In genomic region chr18:2969695-2970094, GRCh38 we compare ENCODE assay signal across 14 cellular contexts. TPM values are rescaled to one million over a fixed set of nuclear protein-coding genes. Genes with fewer than 3 reads are reported as not detected.
DNase-seq lines count a peak whose midpoint lies in the region; ATAC-seq and TF ChIP-seq lines count a peak whose summit lies in the region.
"Had no signal": no experiment of that assay in that cellular context is flagged by ENCODE, and none has a peak within 500 bp of the region (broad histone marks: within the 10 kb centered on the region; RNA-seq: fewer than 3 reads in every experiment).

No MANE protein-coding gene starts in this region.

- peak overlapping the region; percentile 77 for H3K4me3 Mint-ChIP-seq in central memory CD8-positive, alpha-beta T cell
- peak overlapping the region; percentile 76 for H3K4me3 Mint-ChIP-seq in stimulated activated effector memory CD8-positive, alpha-beta T cell treated with anti-CD3 and anti-CD28 coated beads, Interleukin-12 subunit alpha, Interleukin-12 subunit beta, amount 100 ng/mL, for 72 hours

- H3K27me3 Mint-ChIP-seq in central memory CD8-positive, alpha-beta T cell = no peaks in the 10 kb centered on the region

- DNase-seq in EH (ENCODE audit: low read depth) = peak; percentile 48
- no peak for DNase-seq in Peyer's patch
- DNase-seq in central memory CD8-positive, alpha-beta T cell (ENCODE audit: low spot score in 2 of 2) = no peak
- DNase-seq in stimulated activated effector memory CD8-positive, alpha-beta T cell treated with anti-CD3 and anti-CD28 coated beads, Interleukin-12 subunit alpha, Interleukin-12 subunit beta, amount 100 ng/mL, for 72 hours (ENCODE audit: low spot score in 2 of 2) = no peak
- DNase-seq in SJCRH30 = no peak
- DNase-seq in H7 = no peak
- DNase-seq: colonic mucosa; NCI-H2081 treated with DMSO at 0.1 percent for 48 hours; NK-92 treated with Interleukin-12 subunit alpha and Interleukin-12 subunit beta, amount 100 ng/mL, for 24 hours; stimulated activated CD4-positive, alpha-beta T cell treated with anti-CD3 and anti-CD28 coated beads, Interleukin-2, amount 100 ng/mL, for 48 hours; stimulated activated naive CD4-positive, alpha-beta T cell treated with Interleukin-2 at 50 U/mL for 16 hours had no signal

- H3K4me3 ChIP-seq in Peyer's patch = no peak overlapping the region
- no peak overlapping the region for H3K4me3 ChIP-seq in SJCRH30
- no peak overlapping the region for H3K4me3 ChIP-seq in H7 (ENCODE audit: insufficient read depth, low read depth, low read length)
- H3K4me3 ChIP-seq: colonic mucosa, prostate gland had no signal

- H3K4me1 ChIP-seq in Peyer's patch = peaks cover 3 to 65% (median 19%) of the 10 kb centered on the region in 4 donors
- no peaks in the 10 kb centered on the region for H3K4me1 ChIP-seq in SJCRH30
- H3K4me1 ChIP-seq: prostate gland had no signal

- H3K9me3 ChIP-seq in Peyer's patch (no peaks in the 10 kb centered on the region), SJCRH30 (replicated peaks) (no peaks in the 10 kb centered on the region)
- H3K9me3 ChIP-seq: colonic mucosa, prostate gland had no signal

- no peak for ATAC-seq in central memory CD8-positive, alpha-beta T cell (replicated peaks; ENCODE audit: extremely low read depth, poor library complexity, severe bottlenecking)
- ATAC-seq in stimulated activated effector memory CD8-positive, alpha-beta T cell treated with anti-CD3 and anti-CD28 coated beads, Interleukin-12 subunit alpha, Interleukin-12 subunit beta, amount 100 ng/mL, for 72 hours = no peak
- no peak for ATAC-seq in HG02678 (IDR thresholded peaks at IDR 0.05; ENCODE audit: unreplicated experiment)
- ATAC-seq: activated CD4-positive, CD25-positive, alpha-beta regulatory T cell treated with anti-CD3 and anti-CD28 coated beads, Interleukin-2, amount 50 U/mL, for 24 hours had no signal

- no peak for TF ChIP-seq CTCF in Peyer's patch (IDR thresholded peaks at IDR 0.05)

- peaks cover 30% of the 10 kb centered on the region for H3K36me3 Mint-ChIP-seq in central memory CD8-positive, alpha-beta T cell (ENCODE audit: insufficient read depth)
- H3K36me3 Mint-ChIP-seq in stimulated activated effector memory CD8-positive, alpha-beta T cell treated with anti-CD3 and anti-CD28 coated beads, Interleukin-12 subunit alpha, Interleukin-12 subunit beta, amount 100 ng/mL, for 72 hours = peaks cover 32% of the 10 kb centered on the region

- no peaks in the 10 kb centered on the region for H3K9me3 Mint-ChIP-seq in central memory CD8-positive, alpha-beta T cell
- no peaks in the 10 kb centered on the region for H3K9me3 Mint-ChIP-seq in stimulated activated effector memory CD8-positive, alpha-beta T cell treated with anti-CD3 and anti-CD28 coated beads, Interleukin-12 subunit alpha, Interleukin-12 subunit beta, amount 100 ng/mL, for 72 hours

- H3K27ac ChIP-seq in Peyer's patch (peak overlapping the region; percentile 52 to 87 (median 76)), SJCRH30 (no peak overlapping the region)

- H3K36me3 ChIP-seq in Peyer's patch (no peaks in the 10 kb centered on the region), SJCRH30 (no peaks in the 10 kb centered on the region), H7 (replicated peaks; ENCODE audit: control insufficient read depth, insufficient read depth, low read length) (no peaks in the 10 kb centered on the region)
- H3K36me3 ChIP-seq: colonic mucosa, prostate gland had no signal

- H3K4me1 Mint-ChIP-seq in central memory CD8-positive, alpha-beta T cell = peaks cover 77% of the 10 kb centered on the region
- H3K4me1 Mint-ChIP-seq in stimulated activated effector memory CD8-positive, alpha-beta T cell treated with anti-CD3 and anti-CD28 coated beads, Interleukin-12 subunit alpha, Interleukin-12 subunit beta, amount 100 ng/mL, for 72 hours = peaks cover 84% of the 10 kb centered on the region

- no peak for TF ChIP-seq POLR2A in Peyer's patch (IDR thresholded peaks at IDR 0.05)

- H3K27ac Mint-ChIP-seq in central memory CD8-positive, alpha-beta T cell (ENCODE audit: low read depth) = peak overlapping the region; percentile 97
- H3K27ac Mint-ChIP-seq in stimulated activated effector memory CD8-positive, alpha-beta T cell treated with anti-CD3 and anti-CD28 coated beads, Interleukin-12 subunit alpha, Interleukin-12 subunit beta, amount 100 ng/mL, for 72 hours = peak overlapping the region; percentile 87

- H3K27me3 ChIP-seq in Peyer's patch (no peaks in the 10 kb centered on the region), SJCRH30 (no peaks in the 10 kb centered on the region), H7 (ENCODE audit: control insufficient read depth, insufficient read depth, low read length) (no peaks in the 10 kb centered on the region)
- H3K27me3 ChIP-seq: colonic mucosa had no signal

RNA-seq across cellular contexts. Expression of gene LPIN2, which starts 43.2 kb away (rescaled TPM):
- total RNA-seq in Peyer's patch = 100 to 1,000 TPM in 3 of 4 donors, 10 to 100 TPM in 1; 29.7 to 178 (median 133) TPM
- 15.3 and 16.7 TPM in 2 replicates for total RNA-seq in SJCRH30 (2014; rRNA removed; shearing (Covaris generic))
- total RNA-seq in H7 (2014; rRNA removed; shearing (Covaris generic)) = 10.8 and 11.8 TPM in 2 replicates
